Comparison of ENCODE assay signal across 10 cellular contexts in the genomic region with DNA sequence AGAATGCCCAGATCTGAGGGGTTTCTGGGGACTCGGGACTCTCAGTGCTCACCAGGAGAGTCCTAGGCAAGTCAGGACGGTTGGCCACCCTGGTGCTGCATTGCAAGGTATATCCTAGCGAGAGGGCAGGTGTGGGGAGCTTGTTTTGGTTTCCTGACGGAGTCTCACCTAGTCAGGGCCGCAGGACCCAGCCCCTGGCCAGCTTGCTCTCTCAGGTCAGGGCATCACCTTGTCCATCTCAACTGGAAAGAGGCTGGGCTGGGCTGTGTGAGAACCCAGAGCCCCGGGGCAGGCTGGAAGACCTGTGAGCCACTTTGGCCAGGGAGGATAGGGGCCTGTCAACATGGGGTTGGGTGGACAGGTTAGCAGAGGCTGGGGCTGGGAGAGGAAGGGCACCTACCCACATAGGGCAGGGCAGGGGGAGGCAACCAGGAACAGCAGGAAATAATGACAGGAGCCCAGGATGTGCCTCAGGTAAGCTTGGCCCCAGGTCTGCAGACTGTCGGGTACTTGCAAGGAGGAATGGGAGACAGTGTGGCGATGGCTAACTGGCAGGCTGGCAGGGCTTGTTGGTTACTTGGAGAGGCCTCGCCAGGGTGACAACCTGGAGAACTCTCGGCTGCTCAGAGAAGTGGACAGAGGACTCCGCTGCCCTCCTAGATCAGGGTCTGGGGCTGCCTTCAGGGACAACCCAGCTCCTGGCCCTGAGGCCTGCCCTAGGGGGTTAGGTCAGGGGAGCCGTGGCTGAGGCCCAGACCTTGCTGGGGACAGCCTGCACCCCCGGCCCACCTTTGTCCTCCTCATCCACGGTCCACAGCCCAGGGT. TPM values are rescaled to one million over a fixed set of nuclear protein-coding genes. Genes with fewer than 3 reads are reported as not detected.
DNase-seq lines count a peak whose midpoint lies in the region; ATAC-seq and TF ChIP-seq lines count a peak whose summit lies in the region.
"Had no signal": no experiment of that assay in that cellular context is flagged by ENCODE, and none has a peak within 500 bp of the region (broad histone marks: within the 10 kb centered on the region; RNA-seq: fewer than 3 reads in every experiment).

No MANE protein-coding gene starts in this region.

- no peak overlapping the region for H4K8ac ChIP-seq in neuronal stem cell (ENCODE audit: low read depth, low read length)

- H2BK12ac ChIP-seq in neuronal stem cell (ENCODE audit: low read length), result no peak overlapping the region

- no peak for DNase-seq in CD8-positive, alpha-beta T cell
- DNase-seq in breast epithelium (ENCODE audit: low spot score in 2 of 2) (no peak), neuronal stem cell (ENCODE audit: low spot score) (no peak), pons (ENCODE audit: low spot score) (no peak), NCI-H82 treated with DMSO at 0.1 percent for 48 hours (lab: John Stamatoyannopoulos, UW; ENCODE audit: unreplicated experiment) (no peak)
- DNase-seq: EL, NCI-H446 had no signal

- H3K18ac ChIP-seq in neuronal stem cell (ENCODE audit: low read length), result peak overlapping the region; percentile 31

- H3K9me3 Mint-ChIP-seq in CD8-positive, alpha-beta T cell, result no peaks in the 10 kb centered on the region

- peak overlapping the region; percentile 88 for H2BK5ac ChIP-seq in neuronal stem cell (ENCODE audit: low read length)

- WGBS in neuronal stem cell (ENCODE audit: extremely low coverage in 2 of 2, insufficient read length in 2 of 2, insufficient replicate concordance in 1 of 2), 2 donors, result no CpG with 5 or more reads among the region's 14 CpGs

- H3K4me3 Mint-ChIP-seq in CD8-positive, alpha-beta T cell, result peak overlapping the region; percentile 39

- no peaks in the 10 kb centered on the region for H3K36me3 Mint-ChIP-seq in CD8-positive, alpha-beta T cell

- CTCF ChIA-PET in CD8-positive, alpha-beta T cell (lab: Charles Lee), result interaction anchor here (0.6 to 1.6 kb wide), 4 partner anchors 14 to 279 kb away, joined by 3 to 4 read pairs (median 4); no protein-coding TSS in a partner anchor

- H4K91ac ChIP-seq in neuronal stem cell (ENCODE audit: low read depth, low read length, poor library complexity), result no peak overlapping the region

- H3K27ac Mint-ChIP-seq in CD8-positive, alpha-beta T cell, result peak overlapping the region; percentile 98

- no peaks in the 10 kb centered on the region for H3K27me3 Mint-ChIP-seq in CD8-positive, alpha-beta T cell (ENCODE audit: low read depth)

- peak overlapping the region; percentile 68 for H2BK15ac ChIP-seq in neuronal stem cell (ENCODE audit: low read length)

- H2AFZ ChIP-seq in neuronal stem cell (ENCODE audit: low read length), result no peak overlapping the region

- H3K4ac ChIP-seq in neuronal stem cell (ENCODE audit: low read length), result no peak overlapping the region

- peak overlapping the region; percentile 78 for H2AK5ac ChIP-seq in neuronal stem cell (ENCODE audit: low read depth, low read length)

- H3K4me1 ChIP-seq in CD8-positive, alpha-beta T cell (ENCODE audit: insufficient read depth, low read length), result peaks cover 76% of the 10 kb centered on the region
- peaks cover 6 to 25% of the 10 kb centered on the region in 2 donors for H3K4me1 ChIP-seq in breast epithelium
- peaks cover 32 to 38% of the 10 kb centered on the region in 2 donors for H3K4me1 ChIP-seq in neuronal stem cell (ENCODE audit: control insufficient read depth in 2 of 2, insufficient read depth in 1 of 2, low read depth in 1 of 2, low read length in 2 of 2)

- no peak for TF ChIP-seq CTCF in CD8-positive, alpha-beta T cell (IDR thresholded peaks at IDR 0.05)
- no peak for TF ChIP-seq CTCF in breast epithelium (IDR thresholded peaks at IDR 0.05)

- H2BK120ac ChIP-seq in neuronal stem cell (ENCODE audit: low read depth, low read length), result peak overlapping the region; percentile 1

- H3K79me1 ChIP-seq in neuronal stem cell (ENCODE audit: low read depth, low read length), result no peaks in the 10 kb centered on the region

- H3K4me1 Mint-ChIP-seq in CD8-positive, alpha-beta T cell (ENCODE audit: low read depth), result peaks cover 77% of the 10 kb centered on the region

- POLR2A ChIA-PET in CD8-positive, alpha-beta T cell (lab: Charles Lee), result interaction anchor here (1.0 to 5.8 kb wide), 4 partner anchors 9 to 107 kb away, joined by 3 to 42 read pairs (median 21); a partner anchor contains a TSS

- H3K27ac ChIP-seq in CD8-positive, alpha-beta T cell (ENCODE audit: low read depth, low read length), result no peak overlapping the region
- H3K27ac ChIP-seq in KOPT-K1 (ENCODE audit: low read depth, low read length, poor library complexity, severe bottlenecking) (peak overlapping the region; percentile 26), breast epithelium (peak overlapping the region; percentile 7 to 50), neuronal stem cell (replicated peaks; ENCODE audit: low read length) (no peak overlapping the region)

- no peaks in the 10 kb centered on the region for H3K27me3 ChIP-seq in CD8-positive, alpha-beta T cell (ENCODE audit: insufficient read depth, low read length)
- no peaks in the 10 kb centered on the region for H3K27me3 ChIP-seq in breast epithelium
- H3K27me3 ChIP-seq in neuronal stem cell (ENCODE audit: control insufficient read depth in 3 of 3, insufficient read depth in 3 of 3, low read depth in 1 of 3, low read length in 3 of 3), result peaks cover 0 to 5% (median 0%) of the 10 kb centered on the region in 3 experiments

- H3K14ac ChIP-seq in neuronal stem cell (ENCODE audit: low read length), result no peak overlapping the region

- no peaks in the 10 kb centered on the region for H3K9me3 ChIP-seq in CD8-positive, alpha-beta T cell (ENCODE audit: low read length)
- H3K9me3 ChIP-seq in KOPT-K1 (ENCODE audit: insufficient read depth, low read length, poor library complexity, severe bottlenecking), result no peaks in the 10 kb centered on the region
- H3K9me3 ChIP-seq in breast epithelium, result no peaks in the 10 kb centered on the region
- H3K9me3 ChIP-seq in neuronal stem cell (replicated peaks in 1 of 2; ENCODE audit: control insufficient read depth in 2 of 2, insufficient read depth in 1 of 2, low read depth in 1 of 2, low read length in 2 of 2), result peaks cover 0 to 2% of the 10 kb centered on the region in 2 donors

- no peak for ATAC-seq in CD8-positive, alpha-beta T cell
- ATAC-seq in GM18517 (IDR thresholded peaks at IDR 0.05; ENCODE audit: unreplicated experiment) (no peak), GM21423 (IDR thresholded peaks at IDR 0.05; ENCODE audit: unreplicated experiment) (no peak)

- no peak overlapping the region for H3K4me3 ChIP-seq in CD8-positive, alpha-beta T cell (ENCODE audit: low read depth, low read length)
- H3K4me3 ChIP-seq in breast epithelium (no peak overlapping the region), neuronal stem cell (ENCODE audit: low read length in 2 of 2) (no peak overlapping the region)

- H3K4me2 ChIP-seq in neuronal stem cell (ENCODE audit: insufficient read depth, low read length, poor library complexity, severe bottlenecking), result no peak overlapping the region

- TF ChIP-seq POLR2A in breast epithelium (IDR thresholded peaks at IDR 0.05), result no peak

- no peak overlapping the region for H3K9ac ChIP-seq in neuronal stem cell (ENCODE audit: low read depth, low read length, poor library complexity)

- no peak overlapping the region for H3K23ac ChIP-seq in neuronal stem cell (ENCODE audit: low read depth, low read length, poor library complexity)

- intact Hi-C loops in CD8-positive, alpha-beta T cell (cut with DNase I, micrococcal nuclease), result no loop called here
- intact Hi-C loops in breast epithelium (cut with DNase I; ENCODE audit: low total_unique reads), result no loop called here

- no peaks in the 10 kb centered on the region for H3K36me3 ChIP-seq in CD8-positive, alpha-beta T cell (ENCODE audit: insufficient read depth, low read length)
- H3K36me3 ChIP-seq in KOPT-K1 (ENCODE audit: insufficient read depth, low read length), result no peaks in the 10 kb centered on the region
- no peaks in the 10 kb centered on the region for H3K36me3 ChIP-seq in breast epithelium
- H3K36me3 ChIP-seq in neuronal stem cell (replicated peaks in 1 of 2; ENCODE audit: control insufficient read depth in 2 of 2, insufficient read depth in 2 of 2, low read length in 2 of 2), result no peaks in the 10 kb centered on the region

RNA-seq across cellular contexts. Expression of a gene that starts 31.4 kb away (rescaled TPM):
- 10 to 100 TPM; 33.9 to 37.5 TPM for total RNA-seq in CD8-positive, alpha-beta T cell
- 10 to 100 TPM; 38.4 to 48.1 (median 38.7) TPM for total RNA-seq in breast epithelium
- 10.8 TPM for polyA plus RNA-seq in neuronal stem cell (2013, experiment 1 of 2)
- polyA plus RNA-seq in neuronal stem cell (2013, experiment 2 of 2), result 10.2 TPM

RNA-seq across cellular contexts. Expression of a gene that starts 49.6 kb away (rescaled TPM):
- 100 to 1,000 TPM; 351 to 360 TPM for total RNA-seq in CD8-positive, alpha-beta T cell
- 100 to 1,000 TPM; 183 to 555 (median 341) TPM for total RNA-seq in breast epithelium
- 58.0 TPM for polyA plus RNA-seq in neuronal stem cell (2013, experiment 1 of 2)
- 58.6 TPM for polyA plus RNA-seq in neuronal stem cell (2013, experiment 2 of 2)

Comparison
In these comparisons a context has a peak if more than half of its experiments do, and no peak if none do; other contexts are left out.
1. H3K27ac ChIP-seq: peak in KOPT-K1 (single experiment) and breast epithelium (2 of 2); none in CD8-positive, alpha-beta T cell (single experiment) and neuronal stem cell (single experiment).